19 cellular contexts compared by ENCODE assay signal in the genomic region with DNA sequence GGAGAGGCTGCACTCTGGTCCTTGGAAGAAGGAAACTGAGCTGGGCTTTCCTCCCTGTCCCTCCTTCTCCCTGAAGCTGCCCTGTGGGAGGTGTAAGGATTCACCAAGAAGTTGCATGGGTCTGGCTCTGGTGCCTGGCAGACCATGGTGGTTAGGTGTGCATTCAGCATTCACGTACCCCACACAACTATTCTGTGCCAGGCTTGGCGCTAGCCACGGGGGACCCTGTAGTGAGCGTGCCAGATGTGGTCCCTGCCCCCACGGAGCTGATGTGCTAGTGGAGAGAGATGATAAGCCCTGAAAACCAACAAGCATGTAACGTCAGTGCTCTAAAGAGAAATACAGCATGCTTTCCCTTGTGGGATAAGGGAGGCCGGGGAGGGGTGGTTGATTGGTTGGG. TPM values are rescaled to one million over a fixed set of nuclear protein-coding genes. Genes with fewer than 3 reads are reported as not detected.
DNase-seq lines count a peak whose midpoint lies in the region; ATAC-seq and TF ChIP-seq lines count a peak whose summit lies in the region.
"Had no signal": no experiment of that assay in that cellular context is flagged by ENCODE, and none has a peak within 500 bp of the region (broad histone marks: within the 10 kb centered on the region; RNA-seq: fewer than 3 reads in every experiment).

No MANE protein-coding gene starts in this region.

- H3K4me1 ChIP-seq in lower lobe of right lung: peaks cover 32% of the 10 kb centered on the region

- H3K9me3 ChIP-seq in lower lobe of right lung (no peaks in the 10 kb centered on the region), WERI-Rb-1 (ENCODE audit: severe bottlenecking) (no peaks in the 10 kb centered on the region)
- H3K9me3 ChIP-seq: esophagus muscularis mucosa had no signal

- H3K27ac Mint-ChIP-seq in stimulated activated naive CD8-positive, alpha-beta T cell treated with anti-CD3 and anti-CD28 coated beads, Interleukin-15, amount 100 ng/mL, for 72 hours: peak overlapping the region; percentile 27 to 93
- peak overlapping the region; percentile 21 for H3K27ac Mint-ChIP-seq in activated T-helper 2 cell treated with anti-CD3 and anti-CD28 coated beads, Interferon-gamma antibody, Interleukin-2, Interleukin-4, amounts not matched to agents 10 μg/mL and 5 μg/mL and 100 μg/mL, durations not matched to agents 14 hours and 24 hours and 36 hours

- H3K27me3 ChIP-seq in lower lobe of right lung (ENCODE audit: low read depth) (no peaks in the 10 kb centered on the region), WERI-Rb-1 (ENCODE audit: insufficient read depth, low read depth, severe bottlenecking) (no peaks in the 10 kb centered on the region), H7 (ENCODE audit: control insufficient read depth, insufficient read depth, low read length) (no peaks in the 10 kb centered on the region)
- H3K27me3 ChIP-seq: esophagus muscularis mucosa had no signal

- no peak overlapping the region for H3K27ac ChIP-seq in lower lobe of right lung
- no peak overlapping the region for H3K27ac ChIP-seq in WERI-Rb-1
- H3K27ac ChIP-seq: esophagus muscularis mucosa had no signal

- H3K36me3 Mint-ChIP-seq in activated T-helper 2 cell treated with anti-CD3 and anti-CD28 coated beads, Interferon-gamma antibody, Interleukin-2, Interleukin-4, amounts not matched to agents 10 μg/mL and 5 μg/mL and 100 μg/mL, durations not matched to agents 14 hours and 24 hours and 36 hours (ENCODE audit: low read depth): peaks cover 85% of the 10 kb centered on the region

- no peak overlapping the region for H3K4me3 ChIP-seq in lower lobe of right lung
- no peak overlapping the region for H3K4me3 ChIP-seq in WERI-Rb-1 (ENCODE audit: low read depth, low read length)
- H3K4me3 ChIP-seq in H7 (ENCODE audit: insufficient read depth, low read depth, low read length): no peak overlapping the region
- H3K4me3 ChIP-seq: esophagus muscularis mucosa, smooth muscle cell had no signal

- intact Hi-C loops in activated T-helper 2 cell treated with anti-CD3 and anti-CD28 coated beads, Interferon-gamma antibody, Interleukin-2, Interleukin-4, amounts not matched to agents 10 μg/mL and 5 μg/mL and 100 μg/mL, durations not matched to agents 14 hours and 24 hours and 36 hours (cut with micrococcal nuclease): no loop called here
- intact Hi-C loops in lower lobe of right lung (cut with DNase I): no loop called here

- H3K9me3 Mint-ChIP-seq in stimulated activated naive CD8-positive, alpha-beta T cell treated with anti-CD3 and anti-CD28 coated beads, Interleukin-15, amount 100 ng/mL, for 72 hours: no peaks in the 10 kb centered on the region
- no peaks in the 10 kb centered on the region for H3K9me3 Mint-ChIP-seq in activated T-helper 2 cell treated with anti-CD3 and anti-CD28 coated beads, Interferon-gamma antibody, Interleukin-2, Interleukin-4, amounts not matched to agents 10 μg/mL and 5 μg/mL and 100 μg/mL, durations not matched to agents 14 hours and 24 hours and 36 hours

- H3K4me3 Mint-ChIP-seq in stimulated activated naive CD8-positive, alpha-beta T cell treated with anti-CD3 and anti-CD28 coated beads, Interleukin-15, amount 100 ng/mL, for 72 hours: peak overlapping the region in 1 of 2 donors; percentile 22
- no peak overlapping the region for H3K4me3 Mint-ChIP-seq in activated T-helper 2 cell treated with anti-CD3 and anti-CD28 coated beads, Interferon-gamma antibody, Interleukin-2, Interleukin-4, amounts not matched to agents 10 μg/mL and 5 μg/mL and 100 μg/mL, durations not matched to agents 14 hours and 24 hours and 36 hours (ENCODE audit: low read depth)

- no peak for DNase-seq in stimulated activated naive CD8-positive, alpha-beta T cell treated with anti-CD3 and anti-CD28 coated beads, Interleukin-15, amount 100 ng/mL, for 72 hours
- no peak for DNase-seq in stimulated activated naive CD8-positive, alpha-beta T cell treated with anti-CD3 and anti-CD28 coated beads, Interleukin-15, Interleukin-2, amounts not matched to agents 100 U/mL and 50 U/mL, for 24 hours
- no peak for DNase-seq in activated T-helper 2 cell treated with anti-CD3 and anti-CD28 coated beads, Interferon-gamma antibody, Interleukin-2, Interleukin-4, amounts not matched to agents 10 μg/mL and 5 μg/mL and 100 μg/mL, durations not matched to agents 14 hours and 24 hours and 36 hours (ENCODE audit: low spot score)
- DNase-seq in lower lobe of right lung: peak; percentile 32
- no peak for DNase-seq in putamen (ENCODE audit: low spot score)
- no peak for DNase-seq in NCI-H1048 (lab: John Stamatoyannopoulos, UW)
- DNase-seq in WERI-Rb-1: no peak
- no peak for DNase-seq in H7
- DNase-seq: activated T-cell treated with anti-CD3 and anti-CD28 coated beads for 4 hours; dermis blood vessel endothelial cell; DMS 273 treated with DMSO at 0.1 percent for 48 hours; NCI-H187 treated with DMSO at 0.1 percent for 48 hours; NCI-H510A; PC-3; stimulated activated naive CD4-positive, alpha-beta T cell treated with Interleukin-2 at 50 U/mL for 16 hours had no signal

- no peaks in the 10 kb centered on the region for H3K27me3 Mint-ChIP-seq in stimulated activated naive CD8-positive, alpha-beta T cell treated with anti-CD3 and anti-CD28 coated beads, Interleukin-15, amount 100 ng/mL, for 72 hours
- no peaks in the 10 kb centered on the region for H3K27me3 Mint-ChIP-seq in activated T-helper 2 cell treated with anti-CD3 and anti-CD28 coated beads, Interferon-gamma antibody, Interleukin-2, Interleukin-4, amounts not matched to agents 10 μg/mL and 5 μg/mL and 100 μg/mL, durations not matched to agents 14 hours and 24 hours and 36 hours (ENCODE audit: low read depth)

- H3K4me1 Mint-ChIP-seq in stimulated activated naive CD8-positive, alpha-beta T cell treated with anti-CD3 and anti-CD28 coated beads, Interleukin-15, amount 100 ng/mL, for 72 hours: peaks cover 72% of the 10 kb centered on the region
- H3K4me1 Mint-ChIP-seq in activated T-helper 2 cell treated with anti-CD3 and anti-CD28 coated beads, Interferon-gamma antibody, Interleukin-2, Interleukin-4, amounts not matched to agents 10 μg/mL and 5 μg/mL and 100 μg/mL, durations not matched to agents 14 hours and 24 hours and 36 hours (ENCODE audit: low read depth): peaks cover 44% of the 10 kb centered on the region

- ATAC-seq in stimulated activated naive CD8-positive, alpha-beta T cell treated with anti-CD3 and anti-CD28 coated beads, Interleukin-15, amount 100 ng/mL, for 72 hours: no peak
- no peak for ATAC-seq in stimulated activated naive CD8-positive, alpha-beta T cell treated with anti-CD3 and anti-CD28 coated beads, Interleukin-15, Interleukin-2, amounts not matched to agents 100 U/mL and 50 U/mL, for 24 hours
- no peak for ATAC-seq in lower lobe of right lung
- ATAC-seq: HCT116, PC-3, SK-N-SH treated with all-trans-retinoic acid at 6 μM for 48 hours had no signal

- H3K36me3 ChIP-seq in lower lobe of right lung (peaks cover 48% of the 10 kb centered on the region), WERI-Rb-1 (no peaks in the 10 kb centered on the region), H7 (replicated peaks; ENCODE audit: control insufficient read depth, insufficient read depth, low read length) (no peaks in the 10 kb centered on the region)

- TF ChIP-seq CTCF in lower lobe of right lung (IDR thresholded peaks at IDR 0.05) (no peak), WERI-Rb-1 (IDR thresholded peaks at IDR 0.05; ENCODE audit: low read depth, low read length) (no peak)

RNA-seq across cellular contexts. Expression of a gene that starts 48.8 kb away (rescaled TPM):
- 397 and 425 TPM in 2 replicates for total RNA-seq in activated T-helper 2 cell treated with anti-CD3 and anti-CD28 coated beads, Interferon-gamma antibody, Interleukin-2, Interleukin-4, amounts not matched to agents 10 μg/mL and 5 μg/mL and 100 μg/mL, durations not matched to agents 14 hours and 24 hours and 36 hours
- 129 TPM for total RNA-seq in lower lobe of right lung
- total RNA-seq in H7 (2014; rRNA removed; shearing (Covaris generic)): 1.3 and 2.5 TPM in 2 replicates

Comparison
In these comparisons a context has a peak if more than half of its experiments do, and no peak if none do; other contexts are left out.
1. RNA of a gene that starts 48.8 kb away (total RNA-seq): 397 to 425 TPM in activated T-helper 2 cell treated with anti-CD3 and anti-CD28 coated beads, Interferon-gamma antibody, Interleukin-2, Interleukin-4, amounts not matched to agents 10 μg/mL and 5 μg/mL and 100 μg/mL, durations not matched to agents 14 hours and 24 hours and 36 hours and 129 TPM in lower lobe of right lung (single experiment); 1.3 to 2.5 TPM in H7; every median in the first group is over 10 times any median in the second.